ENCODE assay signal across 8 cellular contexts in the genomic region with DNA sequence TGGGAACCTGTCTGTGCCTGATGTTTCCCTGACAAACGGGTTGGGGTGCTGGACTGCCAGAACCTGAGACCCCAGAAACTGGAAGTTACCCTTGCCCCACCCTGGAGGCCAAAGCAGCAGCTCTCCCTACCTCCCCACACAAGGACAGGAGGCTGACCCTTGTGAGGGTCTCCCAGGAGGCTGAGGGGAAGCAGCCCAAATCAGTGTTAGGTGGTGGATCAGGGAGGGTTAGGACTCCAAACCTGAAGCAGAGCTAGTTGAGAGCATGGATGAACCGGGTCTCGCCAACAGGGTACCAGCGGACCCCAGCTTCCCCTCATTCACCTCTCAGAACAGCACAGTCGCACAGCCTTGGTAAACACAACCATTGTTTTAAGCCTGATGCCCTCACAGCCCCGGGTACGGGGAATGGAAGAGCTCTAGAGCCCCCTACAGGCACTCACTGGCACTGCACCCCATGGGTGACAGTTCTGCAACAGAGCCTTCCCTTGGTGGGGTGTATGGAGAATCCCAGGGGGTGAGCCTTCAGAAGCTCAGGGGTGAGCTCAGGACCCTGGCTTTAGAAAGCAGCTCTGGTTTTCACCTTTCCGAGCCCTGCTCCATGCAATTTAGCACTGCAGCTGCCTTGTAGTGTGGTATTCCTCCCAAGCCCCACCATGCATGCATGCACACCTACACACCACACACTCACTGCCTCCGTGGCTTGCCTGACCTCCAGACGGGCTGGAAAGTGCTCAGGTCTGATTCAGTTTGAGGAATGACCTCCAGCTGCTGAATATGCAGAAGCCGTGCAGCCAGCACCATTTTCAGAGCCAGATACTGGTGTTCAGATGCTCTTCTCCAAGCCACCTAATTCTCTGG.
DNase-seq lines count a peak whose midpoint lies in the region; ATAC-seq and TF ChIP-seq lines count a peak whose summit lies in the region.

No MANE protein-coding gene starts in this region.

- H3K4me3 ChIP-seq in astrocyte of the cerebellum (ENCODE audit: low read depth, low read length) (no peak overlapping the region), skeletal muscle cell (ENCODE audit: low read depth, low read length) (no peak overlapping the region)

- peak; percentile 99 for TF ChIP-seq CTCF in astrocyte of the cerebellum (IDR thresholded peaks at IDR 0.05; ENCODE audit: low read depth, low read length, missing control alignments)

- in situ Hi-C loops in astrocyte of the cerebellum (cut with HindIII; ENCODE audit: low sequenced_read_pairs), result no loop called here

- ATAC-seq in GM19395 (IDR thresholded peaks at IDR 0.05; ENCODE audit: unreplicated experiment) (peak; percentile 57), HG03139 (IDR thresholded peaks at IDR 0.05; ENCODE audit: unreplicated experiment) (no peak)

- DNase-seq in Ammon's horn (ENCODE audit: low spot score) (peak; percentile 76), NCI-H1105 (lab: John Stamatoyannopoulos, UW) (peak; percentile 72), T-helper 2 cell (peak in 3 of 5 experiments; percentile 25 to 56 (median 40)), astrocyte of the cerebellum (ENCODE audit: low read depth) (peak; percentile 15), hippocampal formation (lab: John Stamatoyannopoulos, UW) (peak; percentile 38 to 66), skeletal muscle cell (ENCODE audit: low read depth) (peak; percentile 6)

Comparison
In these comparisons a context has a peak if more than half of its experiments do, and no peak if none do; other contexts are left out.
1. DNase-seq: peak in every context shown above with its lines; median percentile 76 in Ammon's horn; 72 in NCI-H1105; 52 in hippocampal formation; 40 in T-helper 2 cell; 15 in astrocyte of the cerebellum; 6 in skeletal muscle cell.